In genomic region chrX:28550331-28550872, GRCh38 we compare ENCODE assay signal across 15 cellular contexts. TPM values are rescaled to one million over a fixed set of nuclear protein-coding genes. Genes with fewer than 3 reads are reported as not detected.
DNase-seq lines count a peak whose midpoint lies in the region; ATAC-seq and TF ChIP-seq lines count a peak whose summit lies in the region.
"Had no signal": no experiment of that assay in that cellular context is flagged by ENCODE, and none has a peak within 500 bp of the region (broad histone marks: within the 10 kb centered on the region; RNA-seq: fewer than 3 reads in every experiment).

No MANE protein-coding gene starts in this region.

- H3K4me3 ChIP-seq in A673 (ENCODE audit: low read depth, low read length, poor library complexity, severe bottlenecking) (no peak overlapping the region), KMS-11 (IDR thresholded peaks at IDR 0.05; ENCODE audit: insufficient read depth, low read depth, low read length) (no peak overlapping the region), epithelial cell of esophagus (ENCODE audit: low read length) (no peak overlapping the region)
- H3K4me3 ChIP-seq: GM23248, PC-9 had no signal

- intact Hi-C loops in A673 (cut with micrococcal nuclease; ENCODE audit: unreplicated experiment) = no loop called here

- no peak overlapping the region for H3K4me2 ChIP-seq in KMS-11
- H3K4me2 ChIP-seq: PC-9 had no signal

- no peak overlapping the region for H3K9ac ChIP-seq in KMS-11
- H3K9ac ChIP-seq: GM23248 had no signal

- DNase-seq in A673 (ENCODE audit: low spot score) (no peak), RWPE1 (ENCODE audit: low spot score) (peak; percentile 18), epithelial cell of esophagus (ENCODE audit: low read depth) (peak; percentile 61), NCI-H748 (lab: John Stamatoyannopoulos, UW; ENCODE audit: unreplicated experiment) (no peak), pons (ENCODE audit: low spot score) (no peak), hypothalamus (lab: John Stamatoyannopoulos, UW) (no peak)
- DNase-seq: COR-L47, GM23248, KG1, NCI-H1417 treated with DMSO at 0.1 percent for 48 hours, NCI-H2081 treated with DMSO at 0.1 percent for 48 hours had no signal

- POLR2A ChIA-PET in A673 (lab: Charles Lee; ENCODE audit: low non-redundant PET) (no interaction called here), RWPE1 (lab: Yijun Ruan, JAX; ENCODE audit: low non-redundant PET) (no interaction called here)

- H3K9me3 ChIP-seq in A673 (ENCODE audit: low read depth, low read length, poor library complexity, severe bottlenecking) = no peaks in the 10 kb centered on the region

- H3K36me3 ChIP-seq in A673 (ENCODE audit: insufficient read depth, low read length, poor library complexity, severe bottlenecking) = no peaks in the 10 kb centered on the region
- H3K36me3 ChIP-seq in KMS-11 (ENCODE audit: insufficient read depth) = no peaks in the 10 kb centered on the region

- ATAC-seq in GM19395 (IDR thresholded peaks at IDR 0.05; ENCODE audit: unreplicated experiment) = no peak
- ATAC-seq: Right ventricle myocardium inferior had no signal

- no peaks in the 10 kb centered on the region for H3K79me2 ChIP-seq in KMS-11 (ENCODE audit: insufficient read depth, low read depth)

- H3K27me3 ChIP-seq in A673 (replicated peaks; ENCODE audit: insufficient read depth, low read depth, low read length, poor library complexity) = no peaks in the 10 kb centered on the region
- H3K27me3 ChIP-seq in KMS-11 (ENCODE audit: insufficient read depth, low read depth) = no peaks in the 10 kb centered on the region

- no peak overlapping the region for H2AFZ ChIP-seq in KMS-11 (ENCODE audit: low read depth)
- H2AFZ ChIP-seq: GM23248, PC-9 had no signal

- H4K20me1 ChIP-seq in KMS-11 (ENCODE audit: insufficient read depth) = no peaks in the 10 kb centered on the region

- CTCF ChIA-PET in A673 (lab: Charles Lee) = no interaction called here
- CTCF ChIA-PET in RWPE1 (lab: Yijun Ruan, JAX) = no interaction called here

- no peaks in the 10 kb centered on the region for H3K4me1 ChIP-seq in A673 (ENCODE audit: insufficient read depth, low read length, poor library complexity, severe bottlenecking)
- no peaks in the 10 kb centered on the region for H3K4me1 ChIP-seq in KMS-11 (ENCODE audit: low read depth, poor library complexity, severe bottlenecking)

- BruUV-seq in A673 (replicated peaks; lab: Mats Ljungman, UMichigan) = no TSS peak

- H3K27ac ChIP-seq in A673 (ENCODE audit: low read depth, low read length, poor library complexity, severe bottlenecking) (no peak overlapping the region), KMS-11 (no peak overlapping the region), RWPE1 (no peak overlapping the region)
- H3K27ac ChIP-seq: GM23248, PC-9 had no signal

- TF ChIP-seq CTCF in A673 (conservative IDR thresholded peaks at IDR 0.05; ENCODE audit: low read depth, low read length) (0 out of 2 replicates have a peak, but pooled peaks have one; percentile 26), KMS-11 (conservative IDR thresholded peaks at IDR 0.05; ENCODE audit: low read depth, low read length) (peak; percentile 21; the same call in 1 of the 2 replicates), RWPE1 (conservative IDR thresholded peaks at IDR 0.05; ENCODE audit: low read depth) (no peak), epithelial cell of esophagus (IDR thresholded peaks at IDR 0.05; ENCODE audit: insufficient read depth, low read depth, low read length, missing control alignments) (no peak)

RNA-seq across cellular contexts. Expression of gene IL1RAPL1, which starts 36.8 kb away (rescaled TPM):
- total RNA-seq in A673 (2021) = 0.21 TPM in 1 of 2 replicates, not detected in the other
- total RNA-seq: GM23248 had no signal

Comparison
In these comparisons a context has a peak if more than half of its experiments do, and no peak if none do; other contexts are left out.
1. DNase-seq: peak in RWPE1 (single experiment) and epithelial cell of esophagus (single experiment); none in A673 (single experiment), NCI-H748 (single experiment), pons (single experiment) and hypothalamus (0 of 51).
2. CTCF ChIP-seq: peak in A673 (single experiment) and KMS-11 (single experiment); none in RWPE1 (single experiment) and epithelial cell of esophagus (single experiment).